18 cellular contexts compared by ENCODE assay signal in genomic region chr2:72612614-72613160, GRCh38.
"Had no signal": no experiment of that assay in that cellular context is flagged by ENCODE, and none has a peak within 500 bp of the region (broad histone marks: within the 10 kb centered on the region; RNA-seq: fewer than 3 reads in every experiment).

No MANE protein-coding gene starts in this region.

- H3K27ac Mint-ChIP-seq: endodermal cell, natural killer cell, type B pancreatic cell had no signal

- H3K27me3 ChIP-seq: colonic mucosa, gastroesophageal sphincter, ovary, suprapubic skin, thyroid gland had no signal

- H3K36me3 ChIP-seq: colonic mucosa, gastroesophageal sphincter, ovary, suprapubic skin, thyroid gland had no signal

- H3K4me3 ChIP-seq: colonic mucosa, gastroesophageal sphincter, ovary, smooth muscle cell, suprapubic skin, thyroid gland had no signal

- H3K4me1 Mint-ChIP-seq: endodermal cell, neural crest cell had no signal

- ATAC-seq: gastroesophageal sphincter, left lobe of liver, natural killer cell, right cardiac atrium had no signal

- H3K9me3 ChIP-seq: colonic mucosa, ovary, thyroid gland had no signal

- H3K4me1 ChIP-seq: colonic mucosa, gastroesophageal sphincter, thyroid gland had no signal

- H3K27ac ChIP-seq: colonic mucosa, gastroesophageal sphincter, ovary, suprapubic skin, thyroid gland had no signal

- H3K9me3 Mint-ChIP-seq: natural killer cell had no signal

- H3K4me2 ChIP-seq: smooth muscle cell had no signal

- H3K27me3 Mint-ChIP-seq: type B pancreatic cell had no signal

- H3K4me3 Mint-ChIP-seq: endodermal cell, natural killer cell, neural crest cell, type B pancreatic cell had no signal

- DNase-seq: colonic mucosa; effector CD4-positive, alpha-beta T cell; endodermal cell; erythroblast; glutamatergic neuron; islet precursor cell; natural killer cell; ovary; right cardiac atrium; stimulated activated CD4-positive, alpha-beta T cell treated with anti-CD3 and anti-CD28 coated beads, Interleukin-2, amount 100 ng/mL, for 48 hours; stimulated activated naive CD4-positive, alpha-beta T cell treated with Interleukin-2 at 50 U/mL for 16 hours had no signal
